ENCODE assay signal across 8 cellular contexts in genomic region chr1:1908506-1908791, GRCh38. TPM values are rescaled to one million over a fixed set of nuclear protein-coding genes. Genes with fewer than 3 reads are reported as not detected.
DNase-seq lines count a peak whose midpoint lies in the region; ATAC-seq, FAIRE-seq and TF ChIP-seq lines count a peak whose summit lies in the region.

No MANE protein-coding gene starts in this region.

- no peak for TF ChIP-seq CTCF in GM12878 (IDR thresholded peaks at IDR 0.05 in 2 of 3, conservative IDR thresholded peaks at IDR 0.05 in 1 of 3; ENCODE audit: control insufficient read depth in 2 of 3, extremely low read depth in 1 of 3, insufficient read depth in 1 of 3, low read depth in 3 of 3, low read length in 3 of 3)
- TF ChIP-seq CTCF in lung (IDR thresholded peaks at IDR 0.05; ENCODE audit: control extremely low read depth, extremely low read depth) = no peak

- in situ Hi-C loops in GM12878 (cut with MboI) = loop anchor here (10.0 kb wide), 1 partner anchor 124 kb away; no protein-coding TSS in a partner anchor

- FAIRE-seq in GM12878 (lab: Jason Lieb, UNC) = no peak
- no peak for FAIRE-seq in urothelium cell line (lab: Jason Lieb, UNC)

- TF ChIP-seq EP300 in GM12878 (IDR thresholded peaks at IDR 0.05; ENCODE audit: borderline replicate concordance in 1 of 2, control insufficient read depth in 1 of 2, low read depth in 2 of 2, low read length in 2 of 2) = no peak

- BruUV-seq in GM12878 (replicated peaks; lab: Mats Ljungman, UMichigan) = TSS peak; percentile 98

- 4% methylated on average over 17 of the region's 21 CpGs for WGBS in GM12878 (ENCODE audit: insufficient coverage, insufficient replicate concordance, low lambda C conversion rate, missing lambda C conversion rate)
- 8 to 11% methylated on average over 20 to 21 of the region's 21 CpGs for WGBS in lung, 2 donors

- H3K4me3 ChIP-seq in GM12878 (peak overlapping the region; percentile 74), lung (peak overlapping the region; percentile 62)

- H3K27ac ChIP-seq in GM12878 (ENCODE audit: control insufficient read depth, insufficient read depth) (peak overlapping the region; percentile 73), lung (ENCODE audit: low read depth in 1 of 2, low read length in 1 of 2) (peak overlapping the region; percentile 93 to 95)

- H4K20me1 ChIP-seq in GM12878 (ENCODE audit: control insufficient read depth, insufficient read depth) = no peaks in the 10 kb centered on the region

- RAD21 ChIA-PET in GM12878 (lab: Charles Lee; ENCODE audit: unreplicated experiment) = interaction anchor here (0.5 to 5.1 kb wide), 7 partner anchors 11 to 461 kb away, joined by 3 to 33 read pairs (median 3); no protein-coding TSS in a partner anchor

- POLR2A ChIA-PET in GM12878 (lab: Charles Lee) = interaction anchor here (0.9 to 3.0 kb wide), 6 partner anchors 9 to 509 kb away, joined by 3 to 14 read pairs (median 4); partner anchors contain the start of genes CCNL2, CDK11A and NADK

- peak overlapping the region; percentile 87 for H2AFZ ChIP-seq in GM12878 (ENCODE audit: control insufficient read depth, low read depth, low read length)

- peak overlapping the region; percentile 74 for H3K9ac ChIP-seq in GM12878 (ENCODE audit: control insufficient read depth, insufficient read depth, low read length)

- CTCF ChIA-PET in GM12878 (lab: Yijun Ruan, JAX) = interaction anchor here (0.5 to 2.5 kb wide), 14 partner anchors 9 to 230 kb away, joined by 3 to 11 read pairs (median 4); partner anchors contain the start of gene NADK

- H3K4me1 ChIP-seq in GM12878 (ENCODE audit: control insufficient read depth, insufficient read depth, low read length) (peaks cover 22% of the 10 kb centered on the region), lung (ENCODE audit: control insufficient read depth in 2 of 2, insufficient read depth in 2 of 2, low read length in 2 of 2) (peaks cover 0 to 11% of the 10 kb centered on the region in 2 donors)

- DNase-seq in GM12878 (ENCODE audit: low read depth, low spot score) = no peak
- DNase-seq in lung (ENCODE audit: low spot score) = no peak
- DNase-seq in urothelium cell line (ENCODE audit: low spot score) = peak; percentile 21
- DNase-seq in COR-L47 (lab: John Stamatoyannopoulos, UW) = no peak

- TF ChIP-seq POLR2A in GM12878 (IDR thresholded peaks at IDR 0.05; ENCODE audit: low read depth, low read length) = no peak

- peak; percentile 5 for ATAC-seq in GM18861 (IDR thresholded peaks at IDR 0.05; ENCODE audit: unreplicated experiment)
- ATAC-seq in HG03432 (IDR thresholded peaks at IDR 0.05; ENCODE audit: unreplicated experiment) = peak; percentile 21
- peak; percentile 34 for ATAC-seq in GM12878
- no peak for ATAC-seq in lung (ENCODE audit: insufficient read depth, low FRiP score)
- no peak for ATAC-seq in HG02678 (IDR thresholded peaks at IDR 0.05; ENCODE audit: unreplicated experiment)
- no peak for ATAC-seq in GM18498 (IDR thresholded peaks at IDR 0.05; ENCODE audit: unreplicated experiment)

- TF ChIP-seq RAD21 in GM12878 (IDR thresholded peaks at IDR 0.05; ENCODE audit: insufficient read depth, low read depth, low read length) = no peak

- peak overlapping the region; percentile 98 for H3K4me2 ChIP-seq in GM12878 (ENCODE audit: control insufficient read depth, insufficient read depth)

- intact Hi-C loops in GM12878 (cut with micrococcal nuclease; ENCODE audit: unreplicated experiment) = loop anchor here (5.0 kb wide), 2 partner anchors 81 to 106 kb away; no protein-coding TSS in a partner anchor

- SMC1A ChIA-PET in GM12878 (lab: Charles Lee; ENCODE audit: uncharacterized antibody, unreplicated experiment) = interaction anchor here (1.2 to 1.3 kb wide), 2 partner anchors 128 to 132 kb away, joined by 4 to 5 read pairs; no protein-coding TSS in a partner anchor

- H3K27me3 ChIP-seq in GM12878 (replicated peaks in 1 of 2; ENCODE audit: control insufficient read depth in 2 of 2, insufficient read depth in 2 of 2, low read length in 1 of 2) = no peaks in the 10 kb centered on the region
- no peaks in the 10 kb centered on the region for H3K27me3 ChIP-seq in lung (ENCODE audit: control insufficient read depth, insufficient read depth)

- H3K79me2 ChIP-seq in GM12878 (ENCODE audit: control insufficient read depth, insufficient read depth, low read length) = no peaks in the 10 kb centered on the region

- H3K9me3 ChIP-seq in GM12878 (replicated peaks; ENCODE audit: control insufficient read depth, insufficient read depth, low read length) (no peaks in the 10 kb centered on the region), lung (ENCODE audit: control insufficient read depth in 2 of 2, insufficient read depth in 1 of 2, low read length in 1 of 2) (no peaks in the 10 kb centered on the region)

- H3K36me3 ChIP-seq in GM12878 (ENCODE audit: control insufficient read depth in 2 of 2, insufficient read depth in 2 of 2, low read length in 1 of 2) (no peaks in the 10 kb centered on the region), lung (ENCODE audit: control insufficient read depth in 2 of 2, insufficient read depth in 2 of 2, low read length in 2 of 2) (no peaks in the 10 kb centered on the region)

TF ChIP-seq in GM12878, 131 proteins besides CTCF, POLR2A, EP300 and RAD21:
- TF ChIP-seq ZNF207 (IDR thresholded peaks at IDR 0.05; ENCODE audit: borderline replicate concordance) (no peak), EGR1 (IDR thresholded peaks at IDR 0.05; ENCODE audit: borderline replicate concordance in 1 of 2, low read depth in 2 of 2, low read length in 2 of 2) (peak in 1 of 2 experiments; percentile 2; a peak in 1 of 3 replicates)

RNA-seq across cellular contexts. Expression of gene CALML6, which starts 6.6 kb away (rescaled TPM):
- total RNA-seq in GM12878 (2013; cell fraction: nucleolus; rRNA removed) = 0.40 TPM in 1 of 2 replicates, not detected in the other
- total RNA-seq in GM12878 (2014; rRNA removed) (0.11 and 1.3 TPM in 2 replicates), GM12878 (2014; rRNA removed; fragmentation: Illumina TruSeq; extraction: Trizol) (0.31 TPM in 1 of 2 replicates, not detected in the other), GM12878 (2021) (0.21 TPM in 1 of 2 replicates, not detected in the other), lung (under 1 TPM; 0.17 to 0.55 TPM)
- not detected for polyA plus RNA-seq in GM12878 (2011; ENCODE audit: low read depth)
- polyA plus RNA-seq in GM12878 (2011; rRNA removed) (0.07 and 0.29 TPM in 2 replicates), GM12878 (2014; fragmentation: Illumina TruSeq; extraction: Trizol) (0.09 TPM in 1 of 2 replicates, not detected in the other), GM12878 (2014; fragmentation: Nextera tagmentation; extraction: Ambion mirVana) (not detected), GM12878 (2014; rRNA removed) (0.42 TPM in 1 of 2 replicates, not detected in the other), GM12878 (2016; fragmentation: Nextera tagmentation; extraction: Ambion mirVana) (not detected), lung (under 1 TPM; 0.11 to 0.51 TPM)
- 0.22 TPM in 1 of 2 replicates, not detected in the other for polyA plus RNA-seq in GM12878 (2011; cell fraction: cytosol; rRNA removed)
- 0.78 and 1.7 TPM in 2 replicates for polyA plus RNA-seq in GM12878 (2011; cell fraction: nucleus; rRNA removed)
- polyA plus RNA-seq in GM12878 (2012) = 0.11 and 0.42 TPM in 2 replicates
- polyA minus RNA-seq in GM12878 (2011; rRNA and poly(A)+ RNA removed) = not detected in 2 replicates
- not detected in 2 replicates for polyA minus RNA-seq in GM12878 (2011; cell fraction: cytosol; rRNA and poly(A)+ RNA removed)
- not detected in 2 replicates for polyA minus RNA-seq in GM12878 (2011; cell fraction: nucleus; rRNA and poly(A)+ RNA removed)

RNA-seq across cellular contexts. Expression of gene TMEM52, which starts 10.6 kb away (rescaled TPM):
- total RNA-seq in GM12878 (2013; cell fraction: nucleolus; rRNA removed) = not detected in 2 replicates
- 0.17 TPM in 1 of 2 replicates, not detected in the other for total RNA-seq in GM12878 (2014; rRNA removed)
- not detected in 2 replicates for total RNA-seq in GM12878 (2014; rRNA removed; fragmentation: Illumina TruSeq; extraction: Trizol)
- not detected in 2 replicates for total RNA-seq in GM12878 (2021)
- polyA plus RNA-seq in GM12878 (2011; ENCODE audit: low read depth) = not detected
- polyA plus RNA-seq in GM12878 (2011; rRNA removed) = not detected in 2 replicates
- polyA plus RNA-seq in GM12878 (2011; cell fraction: cytosol; rRNA removed) = 0.12 and 0.15 TPM in 2 replicates
- polyA plus RNA-seq in GM12878 (2011; cell fraction: nucleus; rRNA removed) = 0.16 TPM in 1 of 2 replicates, not detected in the other
- polyA plus RNA-seq in GM12878 (2012) = 0.18 and 0.24 TPM in 2 replicates
- not detected in 2 replicates for polyA plus RNA-seq in GM12878 (2014; fragmentation: Illumina TruSeq; extraction: Trizol)
- polyA plus RNA-seq in GM12878 (2014; fragmentation: Nextera tagmentation; extraction: Ambion mirVana) = not detected
- 0.18 TPM in 1 of 2 replicates, not detected in the other for polyA plus RNA-seq in GM12878 (2014; rRNA removed)
- polyA plus RNA-seq in GM12878 (2016; fragmentation: Nextera tagmentation; extraction: Ambion mirVana) = under 1 TPM; 0.24 to 0.33 TPM
- polyA minus RNA-seq in GM12878 (2011; rRNA and poly(A)+ RNA removed) = 0.44 TPM in 1 of 2 replicates, not detected in the other
- polyA minus RNA-seq in GM12878 (2011; cell fraction: cytosol; rRNA and poly(A)+ RNA removed) = not detected in 2 replicates
- polyA minus RNA-seq in GM12878 (2011; cell fraction: nucleus; rRNA and poly(A)+ RNA removed) = 0.24 TPM in 1 of 2 replicates, not detected in the other
- total RNA-seq in lung = 1 to 10 TPM in 1 of 2 donors, not detected in 1; 6.1 TPM
- 1 to 10 TPM; 2.8 to 3.1 TPM for polyA plus RNA-seq in lung

RNA-seq across cellular contexts. Expression of gene GNB1, which starts 17.6 kb away (rescaled TPM):
- total RNA-seq in GM12878 (2013; cell fraction: nucleolus; rRNA removed) = 193 and 204 TPM in 2 replicates
- total RNA-seq in GM12878 (2014; rRNA removed) = 64.8 and 68.2 TPM in 2 replicates
- 120 and 126 TPM in 2 replicates for total RNA-seq in GM12878 (2014; rRNA removed; fragmentation: Illumina TruSeq; extraction: Trizol)
- total RNA-seq in GM12878 (2021) = 324 and 335 TPM in 2 replicates
- polyA plus RNA-seq in GM12878 (2011; ENCODE audit: low read depth) = 145 TPM
- 223 and 374 TPM in 2 replicates for polyA plus RNA-seq in GM12878 (2011; rRNA removed)
- polyA plus RNA-seq in GM12878 (2011; cell fraction: cytosol; rRNA removed) = 336 and 348 TPM in 2 replicates
- polyA plus RNA-seq in GM12878 (2011; cell fraction: nucleus; rRNA removed) = 165 and 201 TPM in 2 replicates
- 179 and 196 TPM in 2 replicates for polyA plus RNA-seq in GM12878 (2012)
- polyA plus RNA-seq in GM12878 (2014; fragmentation: Illumina TruSeq; extraction: Trizol) = 203 and 392 TPM in 2 replicates
- 10 to 100 TPM; 41.0 to 53.7 TPM for polyA plus RNA-seq in GM12878 (2014; fragmentation: Nextera tagmentation; extraction: Ambion mirVana)
- 199 and 201 TPM in 2 replicates for polyA plus RNA-seq in GM12878 (2014; rRNA removed)
- polyA plus RNA-seq in GM12878 (2016; fragmentation: Nextera tagmentation; extraction: Ambion mirVana) = 10 to 100 TPM; 23.0 to 49.1 TPM
- polyA minus RNA-seq in GM12878 (2011; rRNA and poly(A)+ RNA removed) = 448 and 491 TPM in 2 replicates
- polyA minus RNA-seq in GM12878 (2011; cell fraction: cytosol; rRNA and poly(A)+ RNA removed) = 134 and 143 TPM in 2 replicates
- polyA minus RNA-seq in GM12878 (2011; cell fraction: nucleus; rRNA and poly(A)+ RNA removed) = 45.1 and 81.2 TPM in 2 replicates
- total RNA-seq in lung = 100 to 1,000 TPM; 160 to 338 TPM
- 100 to 1,000 TPM; 114 to 222 TPM for polyA plus RNA-seq in lung

Comparison
In these comparisons a context has a peak if more than half of its experiments do, and no peak if none do; other contexts are left out.
1. ATAC-seq: peak in GM18861 (single experiment), HG03432 (single experiment) and GM12878 (single experiment); none in lung (single experiment), HG02678 (single experiment) and GM18498 (single experiment).